Comparison of ENCODE assay signal across 19 cellular contexts in genomic region chr16:1199342-1200013, GRCh38. TPM values are rescaled to one million over a fixed set of nuclear protein-coding genes. Genes with fewer than 3 reads are reported as not detected.
"Had no signal": no experiment of that assay in that cellular context is flagged by ENCODE, and none has a peak within 500 bp of the region (broad histone marks: within the 10 kb centered on the region; RNA-seq: fewer than 3 reads in every experiment).

No MANE protein-coding gene starts in this region.

- H3K4me1 ChIP-seq: lower lobe of right lung had no signal

- H3K4me3 ChIP-seq: body of pancreas, coronary artery, heart left ventricle, lower lobe of right lung had no signal

- H3K36me3 Mint-ChIP-seq: activated naive CD8-positive, alpha-beta T cell; mesothelial cell of epicardium; stimulated activated effector memory CD8-positive, alpha-beta T cell treated with anti-CD3 and anti-CD28 coated beads, Interleukin-12 subunit alpha, Interleukin-12 subunit beta, amount 100 ng/mL, for 72 hours had no signal

- H3K27me3 Mint-ChIP-seq: activated naive CD8-positive, alpha-beta T cell; central memory CD8-positive, alpha-beta T cell had no signal

- H3K27ac Mint-ChIP-seq: activated naive CD8-positive, alpha-beta T cell; mesothelial cell of epicardium; stimulated activated effector memory CD8-positive, alpha-beta T cell treated with anti-CD3 and anti-CD28 coated beads, Interleukin-12 subunit alpha, Interleukin-12 subunit beta, amount 100 ng/mL, for 72 hours had no signal

- H3K36me3 ChIP-seq: heart left ventricle, lower lobe of right lung had no signal

- H3K27ac ChIP-seq: body of pancreas, coronary artery, heart left ventricle, lower lobe of right lung had no signal

- DNase-seq: activated effector memory CD4-positive, alpha-beta T cell treated with anti-CD3 and anti-CD28 coated beads, Interleukin-2, amount 50 U/mL, for 16 hours; activated T-cell treated with anti-CD3 and anti-CD28 coated beads, Interleukin-2, amount 50 U/mL, for 4 hours; amniotic stem cell; body of pancreas; effector CD4-positive, alpha-beta T cell; foreskin melanocyte; heart left ventricle; lower lobe of right lung; stimulated activated CD4-positive, alpha-beta T cell treated with anti-CD3 and anti-CD28 coated beads, Interleukin-12 subunit alpha, Interleukin-12 subunit beta, amount 100 ng/mL, for 4 hours; SW 1271 had no signal

- H3K4me1 Mint-ChIP-seq: mesothelial cell of epicardium; stimulated activated effector memory CD8-positive, alpha-beta T cell treated with anti-CD3 and anti-CD28 coated beads, Interleukin-12 subunit alpha, Interleukin-12 subunit beta, amount 100 ng/mL, for 72 hours had no signal

- H3K9me3 Mint-ChIP-seq: activated T-cell treated with anti-CD3 and anti-CD28 coated beads, Interleukin-2, amount 50 U/mL, for 4 hours; mesothelial cell of epicardium had no signal

- H3K4me3 Mint-ChIP-seq: activated naive CD8-positive, alpha-beta T cell; activated T-cell treated with anti-CD3 and anti-CD28 coated beads, Interleukin-2, amount 50 U/mL, for 4 hours; central memory CD8-positive, alpha-beta T cell; mesothelial cell of epicardium; stimulated activated effector memory CD8-positive, alpha-beta T cell treated with anti-CD3 and anti-CD28 coated beads, Interleukin-12 subunit alpha, Interleukin-12 subunit beta, amount 100 ng/mL, for 72 hours had no signal

- ATAC-seq: activated T-cell treated with anti-CD3 and anti-CD28 coated beads, Interleukin-2, amount 50 U/mL, for 4 hours; body of pancreas; heart left ventricle; lower lobe of right lung; stimulated activated effector memory CD8-positive, alpha-beta T cell treated with anti-CD3 and anti-CD28 coated beads, Interleukin-12 subunit alpha, Interleukin-12 subunit beta, amount 100 ng/mL, for 72 hours had no signal

- H3K9me3 ChIP-seq: body of pancreas, heart left ventricle, lower lobe of right lung had no signal

RNA-seq across cellular contexts. Expression of gene TPSG1, which starts 25.6 kb away (rescaled TPM):
- total RNA-seq: activated T-cell treated with anti-CD3 and anti-CD28 coated beads, Interleukin-2, amount 50 U/mL, for 4 hours; body of pancreas; fibroblast of lung; heart left ventricle; mesothelial cell of epicardium; osteoblast; T-helper 2 cell treated with Interferon-gamma antibody and Interleukin-4, amounts not matched to agents 100 ng/mL and 5 ng/mL, for 36 hours; urinary bladder had no signal

RNA-seq across cellular contexts. Expression of gene TPSB2, which starts 30.5 kb away (rescaled TPM):
- total RNA-seq: fibroblast of lung; mesothelial cell of epicardium; osteoblast; T-helper 2 cell treated with Interferon-gamma antibody and Interleukin-4, amounts not matched to agents 100 ng/mL and 5 ng/mL, for 36 hours had no signal

RNA-seq across cellular contexts. Expression of gene TPSAB1, which starts 41.0 kb away (rescaled TPM):
- total RNA-seq: fibroblast of lung; mesothelial cell of epicardium; osteoblast; T-helper 2 cell treated with Interferon-gamma antibody and Interleukin-4, amounts not matched to agents 100 ng/mL and 5 ng/mL, for 36 hours had no signal

RNA-seq across cellular contexts. Expression of gene TPSD1, which starts 56.4 kb away (rescaled TPM):
- total RNA-seq: fibroblast of lung; mesothelial cell of epicardium; osteoblast; T-helper 2 cell treated with Interferon-gamma antibody and Interleukin-4, amounts not matched to agents 100 ng/mL and 5 ng/mL, for 36 hours had no signal
